ENCODE assay signal across 11 cellular contexts in genomic region chr17:50101346-50102163, GRCh38. TPM values are rescaled to one million over a fixed set of nuclear protein-coding genes. Genes with fewer than 3 reads are reported as not detected.
DNase-seq lines count a peak whose midpoint lies in the region; ATAC-seq and TF ChIP-seq lines count a peak whose summit lies in the region.
"Had no signal": no experiment of that assay in that cellular context is flagged by ENCODE, and none has a peak within 500 bp of the region (broad histone marks: within the 10 kb centered on the region; RNA-seq: fewer than 3 reads in every experiment).

No MANE protein-coding gene starts in this region.

- no peak overlapping the region for H3K4me3 Mint-ChIP-seq in T-cell
- H3K4me3 Mint-ChIP-seq in MCF 10A (ENCODE audit: unreplicated experiment), result no peak overlapping the region
- H3K4me3 Mint-ChIP-seq: immature natural killer cell had no signal

- BruUV-seq in MCF 10A (replicated peaks; lab: Mats Ljungman, UMichigan), result no TSS peak

- peak; percentile 39 for DNase-seq in BE2C
- no peak for DNase-seq in RWPE1 (ENCODE audit: low spot score)
- peak; percentile 73 for DNase-seq in Right ventricle myocardium superior
- peak; percentile 64 for DNase-seq in occipital lobe (lab: John Stamatoyannopoulos, UW)
- DNase-seq in T-cell, result no peak
- no peak for DNase-seq in dedifferentiated amniotic fluid mesenchymal stem cell (ENCODE audit: extremely low spot score)
- DNase-seq in MCF 10A (ENCODE audit: unreplicated experiment), result no peak
- DNase-seq: activated naive CD4-positive, alpha-beta T cell; immature natural killer cell had no signal

- CTCF ChIA-PET in RWPE1 (lab: Yijun Ruan, JAX) (interaction anchor here (0.6 to 1.0 kb wide), 3 partner anchors 7 to 13 kb away, joined by 3 to 7 read pairs (median 5); no protein-coding TSS in a partner anchor), T-cell (lab: Charles Lee) (no interaction called here), MCF 10A (lab: Yijun Ruan, JAX) (interaction anchor here (1.1 to 2.8 kb wide), 2 partner anchors 7 to 60 kb away, joined by 3 to 23 read pairs; no protein-coding TSS in a partner anchor)

- intact Hi-C loops in Right ventricle myocardium superior (cut with DNase I), result no loop called here
- intact Hi-C loops in MCF 10A (cut with micrococcal nuclease), result no loop called here

- H3K9me3 ChIP-seq in BE2C, result no peaks in the 10 kb centered on the region
- H3K9me3 ChIP-seq: BLaER1 treated with 17β-estradiol and CSF1 and Interleukin-3, amounts not matched to agents 10 nM and 100 nM had no signal

- H3K27me3 Mint-ChIP-seq in T-cell (no peaks in the 10 kb centered on the region), MCF 10A (ENCODE audit: insufficient read depth, unreplicated experiment) (no peaks in the 10 kb centered on the region)

- peak; percentile 78 for ATAC-seq in Right ventricle myocardium superior (ENCODE audit: poor library complexity)
- ATAC-seq in T-cell (replicated peaks in 1 of 4), result no peak
- ATAC-seq in GM21529 (IDR thresholded peaks at IDR 0.05; ENCODE audit: unreplicated experiment), result no peak

- no peaks in the 10 kb centered on the region for H3K36me3 ChIP-seq in BE2C

- TF ChIP-seq CTCF in BE2C (IDR thresholded peaks at IDR 0.05; ENCODE audit: low read depth, low read length) (no peak), RWPE1 (conservative IDR thresholded peaks at IDR 0.05; ENCODE audit: low read depth) (no peak), MCF 10A (IDR thresholded peaks at IDR 0.05; ENCODE audit: unreplicated experiment) (no peak)

- H3K36me3 Mint-ChIP-seq in T-cell (peaks cover 20% of the 10 kb centered on the region), MCF 10A (ENCODE audit: insufficient read depth, unreplicated experiment) (peaks cover 29% of the 10 kb centered on the region)

- H3K27ac ChIP-seq in RWPE1, result peak overlapping the region; percentile 62
- H3K27ac ChIP-seq: BLaER1 treated with 17β-estradiol and CSF1 and Interleukin-3, amounts not matched to agents 10 nM and 100 nM had no signal

- POLR2A ChIA-PET in RWPE1 (lab: Yijun Ruan, JAX; ENCODE audit: low non-redundant PET) (no interaction called here), T-cell (lab: Charles Lee) (no interaction called here), MCF 10A (lab: Yijun Ruan, JAX) (interaction anchor here (0.7 kb wide), 1 partner anchor 17 kb away, joined by 3 read pairs; no protein-coding TSS in a partner anchor)

- H3K27ac Mint-ChIP-seq in T-cell, result no peak overlapping the region
- H3K27ac Mint-ChIP-seq in MCF 10A (ENCODE audit: low read depth, unreplicated experiment), result no peak overlapping the region

- H3K4me1 Mint-ChIP-seq in T-cell (peaks cover 19 to 26% (median 20%) of the 10 kb centered on the region in 3 donors), MCF 10A (ENCODE audit: insufficient read depth, unreplicated experiment) (no peaks in the 10 kb centered on the region)

- H3K9me3 Mint-ChIP-seq in T-cell, result no peaks in the 10 kb centered on the region
- no peaks in the 10 kb centered on the region for H3K9me3 Mint-ChIP-seq in MCF 10A (ENCODE audit: unreplicated experiment)
- H3K9me3 Mint-ChIP-seq: immature natural killer cell had no signal

- H3K27me3 ChIP-seq in BE2C, result no peaks in the 10 kb centered on the region
- H3K27me3 ChIP-seq: BLaER1 treated with 17β-estradiol and CSF1 and Interleukin-3, amounts not matched to agents 10 nM and 100 nM had no signal

- no peak overlapping the region for H3K4me3 ChIP-seq in BE2C (ENCODE audit: low read depth, low read length)
- H3K4me3 ChIP-seq: BLaER1 treated with 17β-estradiol and CSF1 and Interleukin-3, amounts not matched to agents 10 nM and 100 nM had no signal

- peaks cover 6% of the 10 kb centered on the region for H3K4me1 ChIP-seq in BE2C

RNA-seq across cellular contexts. Expression of gene PDK2, which starts 6.4 kb away (rescaled TPM):
- 38.8 TPM for polyA plus RNA-seq in BE2C (2012; ENCODE audit: insufficient read depth, insufficient read length, low read depth)
- total RNA-seq in Right ventricle myocardium superior (250 TPM), occipital lobe (9.0 TPM), T-cell (10 to 100 TPM; 18.8 to 37.2 (median 30.0) TPM), MCF 10A (2022) (9.9 and 11.2 TPM in 2 replicates)

RNA-seq across cellular contexts. Expression of gene SAMD14, which starts 28.4 kb away (rescaled TPM):
- 4.1 TPM for polyA plus RNA-seq in BE2C (2012; ENCODE audit: insufficient read depth, insufficient read length, low read depth)
- total RNA-seq in Right ventricle myocardium superior, result 0.78 TPM
- total RNA-seq in occipital lobe, result 21.5 TPM
- under 1 TPM; 0.23 to 0.70 (median 0.35) TPM for total RNA-seq in T-cell
- total RNA-seq in MCF 10A (2022), result 0.09 TPM in 1 of 2 replicates, not detected in the other

RNA-seq across cellular contexts. Expression of gene ITGA3, which starts 45.6 kb away (rescaled TPM):
- polyA plus RNA-seq in BE2C (2012; ENCODE audit: insufficient read depth, insufficient read length, low read depth), result 3.4 TPM
- total RNA-seq in Right ventricle myocardium superior, result 12.6 TPM
- 23.2 TPM for total RNA-seq in occipital lobe
- 10 to 100 TPM in 3 of 5 donors, 1 to 10 TPM in 2; 8.5 to 20.0 (median 14.8) TPM for total RNA-seq in T-cell
- total RNA-seq in MCF 10A (2022), result 588 and 717 TPM in 2 replicates

RNA-seq across cellular contexts. Expression of gene PPP1R9B, which starts 48.9 kb away (rescaled TPM):
- polyA plus RNA-seq in BE2C (2012; ENCODE audit: insufficient read depth, insufficient read length, low read depth), result 190 TPM
- total RNA-seq in Right ventricle myocardium superior (35.4 TPM), occipital lobe (69.9 TPM), T-cell (10 to 100 TPM; 69.5 to 95.9 (median 91.3) TPM), MCF 10A (2022) (33.4 and 34.8 TPM in 2 replicates)

Comparison
In these comparisons a context has a peak if more than half of its experiments do, and no peak if none do; other contexts are left out.
1. DNase-seq: peak in BE2C (single experiment), Right ventricle myocardium superior (single experiment) and occipital lobe (single experiment); none in RWPE1 (single experiment), T-cell (0 of 34), dedifferentiated amniotic fluid mesenchymal stem cell (single experiment) and MCF 10A (single experiment).
2. RNA of gene SAMD14, which starts 28.4 kb away (total RNA-seq): 21.5 TPM in occipital lobe (single experiment); 0.78 TPM in Right ventricle myocardium superior (single experiment), 0.23 to 0.70 TPM in T-cell and 0.09 TPM in MCF 10A; every median in the first group is over 10 times any median in the second.
3. RNA of gene ITGA3, which starts 45.6 kb away (total RNA-seq): 588 to 717 TPM in MCF 10A; 23.2 TPM in occipital lobe (single experiment), 8.5 to 20.0 TPM in T-cell and 12.6 TPM in Right ventricle myocardium superior (single experiment); every median in the first group is over 10 times any median in the second.
4. CTCF ChIA-PET loops: an anchor here in RWPE1 (0.6 to 1.0 kb wide) and MCF 10A (1.1 to 2.8 kb wide); none called in T-cell.